26 cellular contexts compared by ENCODE assay signal in genomic region chr10:117927871-117928270, GRCh38.
DNase-seq lines count a peak whose midpoint lies in the region; ATAC-seq, FAIRE-seq and TF ChIP-seq lines count a peak whose summit lies in the region.
"Had no signal": no experiment of that assay in that cellular context is flagged by ENCODE, and none has a peak within 500 bp of the region (broad histone marks: within the 10 kb centered on the region; RNA-seq: fewer than 3 reads in every experiment).

No MANE protein-coding gene starts in this region.

- H3K79me2 ChIP-seq in HepG2 (ENCODE audit: insufficient read depth, low read length) (no peaks in the 10 kb centered on the region), GM12878 (ENCODE audit: control insufficient read depth, insufficient read depth, low read length) (no peaks in the 10 kb centered on the region), H1 (ENCODE audit: control insufficient read depth in 1 of 2, insufficient read depth in 2 of 2, low read length in 2 of 2) (no peaks in the 10 kb centered on the region; a peak in 1 of 4 replicates)

- H3K4ac ChIP-seq in H1 (replicated peaks; ENCODE audit: insufficient read length, low read depth, low read length), result no peak overlapping the region

- no peak overlapping the region for H3K14ac ChIP-seq in H1 (ENCODE audit: insufficient read length)

- H4K20me1 ChIP-seq in HepG2 (ENCODE audit: insufficient read depth, low read length), result no peaks in the 10 kb centered on the region
- H4K20me1 ChIP-seq in GM12878 (ENCODE audit: control insufficient read depth, insufficient read depth), result no peaks in the 10 kb centered on the region
- H4K20me1 ChIP-seq in H1 (replicated peaks in 1 of 2; ENCODE audit: control insufficient read depth in 1 of 2, insufficient read depth in 2 of 2, low read length in 2 of 2), result no peaks in the 10 kb centered on the region
- H4K20me1 ChIP-seq: BLaER1 had no signal

- H2BK15ac ChIP-seq in H1 (ENCODE audit: low read length), result no peak overlapping the region

- no peak overlapping the region for H4K5ac ChIP-seq in H1 (ENCODE audit: insufficient read length, low read depth, low read length)

- H3K36me3 ChIP-seq in HepG2 (replicated peaks in 1 of 2; ENCODE audit: control insufficient read depth in 1 of 2, insufficient read depth in 2 of 2, low read length in 2 of 2), result no peaks in the 10 kb centered on the region
- no peaks in the 10 kb centered on the region for H3K36me3 ChIP-seq in right lobe of liver
- no peaks in the 10 kb centered on the region for H3K36me3 ChIP-seq in GM12878 (ENCODE audit: control insufficient read depth in 2 of 2, insufficient read depth in 2 of 2, low read length in 1 of 2)
- no peaks in the 10 kb centered on the region for H3K36me3 ChIP-seq in H1 (ENCODE audit: control insufficient read depth in 2 of 4, insufficient read depth in 4 of 4, low read length in 3 of 4)
- H3K36me3 ChIP-seq: BE2C, BLaER1 had no signal

- no peak overlapping the region for H2BK20ac ChIP-seq in H1 (ENCODE audit: low read length)

- no peak overlapping the region for H3K27ac ChIP-seq in HepG2 (ENCODE audit: extremely low read length, insufficient read depth, low read length)
- H3K27ac ChIP-seq in right lobe of liver, result no peak overlapping the region
- H3K27ac ChIP-seq in GM12878 (ENCODE audit: control insufficient read depth, insufficient read depth), result no peak overlapping the region
- H3K27ac ChIP-seq in H1 (ENCODE audit: low read depth, low read length), result no peak overlapping the region
- no peak overlapping the region for H3K27ac ChIP-seq in dorsolateral prefrontal cortex
- H3K27ac ChIP-seq: 22Rv1, BLaER1 had no signal

- POLR2A ChIA-PET in HepG2 (lab: Yijun Ruan, JAX) (no interaction called here), GM12878 (lab: Charles Lee) (interaction anchor here (0.5 kb wide), 1 partner anchor 154 kb away, joined by 4 read pairs; no protein-coding TSS in a partner anchor), H1 (lab: Charles Lee; ENCODE audit: partially characterized antibody) (no interaction called here)

- TF ChIP-seq RAD21 in HepG2 (CRISPR knock-in tag; IDR thresholded peaks at IDR 0.05), result no peak
- no peak for TF ChIP-seq RAD21 in Ishikawa (IDR thresholded peaks at IDR 0.05; ENCODE audit: low read depth)
- no peak for TF ChIP-seq RAD21 in GM12878 (IDR thresholded peaks at IDR 0.05; ENCODE audit: insufficient read depth, low read depth, low read length)
- TF ChIP-seq RAD21 in H1 (IDR thresholded peaks at IDR 0.05 in 1 of 2, conservative IDR thresholded peaks at IDR 0.05 in 1 of 2; ENCODE audit: low read depth in 2 of 2, low read length in 2 of 2), result no peak

- CTCF ChIA-PET in HepG2 (lab: Yijun Ruan, JAX; ENCODE audit: low intra/inter-chr PET ratio, low total read pairs), result no interaction called here
- CTCF ChIA-PET in GM12878 (lab: Yijun Ruan, JAX), result no interaction called here
- CTCF ChIA-PET in H1 (lab: Charles Lee; ENCODE audit: partially characterized antibody), result no interaction called here

- H3K4me2 ChIP-seq in HepG2 (ENCODE audit: low read depth, low read length) (no peak overlapping the region), GM12878 (ENCODE audit: control insufficient read depth, insufficient read depth) (no peak overlapping the region), H1 (ENCODE audit: insufficient read depth in 1 of 2, low read depth in 2 of 2, low read length in 2 of 2) (no peak overlapping the region)
- H3K4me2 ChIP-seq: BLaER1 had no signal

- no peak overlapping the region for H4K8ac ChIP-seq in H1 (ENCODE audit: extremely low read depth, insufficient read depth, low read length)

- no peak overlapping the region for H3K56ac ChIP-seq in H1 (replicated peaks; ENCODE audit: insufficient read length, low read depth, low read length)

- intact Hi-C loops in HepG2 (cut with micrococcal nuclease; ENCODE audit: unreplicated experiment) (loop anchor here (2.0 kb wide), 1 partner anchor 179 kb away; no protein-coding TSS in a partner anchor), right lobe of liver (cut with DNase I) (no loop called here), GM12878 (cut with micrococcal nuclease; ENCODE audit: unreplicated experiment) (no loop called here), dorsolateral prefrontal cortex (cut with DNase I) (no loop called here)

- H3K4me3 ChIP-seq in HepG2 (replicated peaks in 1 of 3; ENCODE audit: insufficient read depth in 1 of 3, low read depth in 2 of 3, low read length in 3 of 3) (no peak overlapping the region), right lobe of liver (no peak overlapping the region), GM12878 (no peak overlapping the region), H1 (ENCODE audit: extremely low read depth in 1 of 4, insufficient read depth in 2 of 4, low read depth in 3 of 4, low read length in 4 of 4) (no peak overlapping the region), dorsolateral prefrontal cortex (no peak overlapping the region)
- H3K4me3 ChIP-seq: BLaER1 had no signal

- BruUV-seq in HepG2 (replicated peaks; lab: Mats Ljungman, UMichigan) (no TSS peak), GM12878 (replicated peaks; lab: Mats Ljungman, UMichigan) (no TSS peak)

- 15% methylated on average over 4 of the region's 4 CpGs for WGBS in HepG2 (ENCODE audit: low lambda C conversion rate)
- WGBS in right lobe of liver (ENCODE audit: insufficient coverage, low coverage, low lambda C conversion rate, missing lambda C conversion rate), result 61% methylated on average over 3 of the region's 4 CpGs
- WGBS in GM12878 (ENCODE audit: insufficient coverage, insufficient replicate concordance, low lambda C conversion rate, missing lambda C conversion rate), result 31% methylated on average over 4 of the region's 4 CpGs
- 83% methylated on average over 4 of the region's 4 CpGs; no CpG with 5 or more reads in 1 of the 2 experiments for WGBS in H1 (ENCODE audit: extremely low coverage in 1 of 2, insufficient coverage in 1 of 2, insufficient read length in 1 of 2, insufficient replicate concordance in 2 of 2, low coverage in 1 of 2, low lambda C conversion rate in 2 of 2, missing lambda C conversion rate in 1 of 2), 2 experiments

- H3K23me2 ChIP-seq in H1 (ENCODE audit: low read depth, low read length), result peaks cover 2% of the 10 kb centered on the region; the same call in 1 of the 2 replicates

- DNase-seq in HepG2 (ENCODE audit: low spot score), result no peak
- no peak for DNase-seq in right lobe of liver
- no peak for DNase-seq in GM12878 (ENCODE audit: low read depth, low spot score)
- DNase-seq in H1 (ENCODE audit: low read depth in 1 of 2, low spot score in 2 of 2), result no peak
- no peak for DNase-seq in A172 (ENCODE audit: low spot score)
- DNase-seq in stimulated activated CD4-positive, alpha-beta T cell treated with anti-CD3 and anti-CD28 coated beads, Interleukin-12 subunit alpha, Interleukin-12 subunit beta, amount 100 ng/mL, for 4 hours, result no peak
- DNase-seq in dorsolateral prefrontal cortex, result no peak
- DNase-seq: BE2C; C1 segment of cervical spinal cord; CD4-positive, alpha-beta memory T cell; CD4-positive, CD25-positive, alpha-beta regulatory T cell; CD8-positive, alpha-beta memory T cell; COR-L47; DMS 273 treated with DMSO at 0.1 percent for 48 hours; DMS153; DMS53; DMS79; DND-41; EL; GDM1 had no signal

- H4K91ac ChIP-seq in H1 (replicated peaks; ENCODE audit: insufficient read length, low read length), result no peak overlapping the region

- H2BK120ac ChIP-seq in H1 (replicated peaks; ENCODE audit: low read depth, low read length), result no peak overlapping the region

- FAIRE-seq in HepG2 (lab: Jason Lieb, UNC) (no peak), GM12878 (lab: Jason Lieb, UNC) (no peak), H1 (lab: Jason Lieb, UNC) (no peak)
- FAIRE-seq: A204.1, GM12891, GM19239 had no signal

- SMC1A ChIA-PET in GM12878 (lab: Charles Lee; ENCODE audit: uncharacterized antibody, unreplicated experiment), result interaction anchor here (0.7 kb wide), 1 partner anchor 1271 kb away, joined by 3 read pairs; no protein-coding TSS in a partner anchor

- H3K9me3 ChIP-seq in HepG2 (ENCODE audit: low read length) (no peaks in the 10 kb centered on the region), right lobe of liver (no peaks in the 10 kb centered on the region), GM12878 (replicated peaks; ENCODE audit: control insufficient read depth, insufficient read depth, low read length) (no peaks in the 10 kb centered on the region), H1 (ENCODE audit: insufficient read depth in 2 of 2, low read depth in 1 of 2, low read length in 1 of 2) (peaks cover 2 to 5% of the 10 kb centered on the region in 2 experiments; a peak in 1 of 4 replicates)
- H3K9me3 ChIP-seq: BE2C, BLaER1 had no signal

- RAD21 ChIA-PET in GM12878 (lab: Charles Lee; ENCODE audit: unreplicated experiment), result no interaction called here

- TF ChIP-seq POLR2A in HepG2 (IDR thresholded peaks at IDR 0.05; ENCODE audit: insufficient read depth in 1 of 2, low read depth in 2 of 2, low read length in 2 of 2) (no peak), right lobe of liver (IDR thresholded peaks at IDR 0.05) (no peak), GM12878 (IDR thresholded peaks at IDR 0.05; ENCODE audit: low read depth, low read length) (no peak), H1 (IDR thresholded peaks at IDR 0.05; ENCODE audit: control extremely low read depth in 1 of 2, low read depth in 2 of 2, low read length in 2 of 2) (no peak)

- H3K79me1 ChIP-seq in H1 (ENCODE audit: low read depth, low read length), result no peaks in the 10 kb centered on the region

- no peak for TF ChIP-seq CTCF in HepG2 (CRISPR knock-in tag; IDR thresholded peaks at IDR 0.05)
- TF ChIP-seq CTCF in right lobe of liver (IDR thresholded peaks at IDR 0.05), result no peak
- TF ChIP-seq CTCF in GM12878 (IDR thresholded peaks at IDR 0.05 in 2 of 3, conservative IDR thresholded peaks at IDR 0.05 in 1 of 3; ENCODE audit: control insufficient read depth in 2 of 3, extremely low read depth in 1 of 3, insufficient read depth in 1 of 3, low read depth in 3 of 3, low read length in 3 of 3), result no peak
- TF ChIP-seq CTCF in H1 (IDR thresholded peaks at IDR 0.05; ENCODE audit: control extremely low read depth in 1 of 3, insufficient read depth in 1 of 3, low read depth in 1 of 3, low read length in 3 of 3), result no peak
- TF ChIP-seq CTCF in dorsolateral prefrontal cortex (IDR thresholded peaks at IDR 0.05 in 54 of 56, conservative IDR thresholded peaks at IDR 0.05 in 2 of 56; ENCODE audit: low read depth in 1 of 56, partially characterized antibody in 56 of 56), result no peak

- H3K4me1 ChIP-seq in HepG2 (ENCODE audit: insufficient read depth, low read length), result no peaks in the 10 kb centered on the region
- H3K4me1 ChIP-seq in right lobe of liver, result no peaks in the 10 kb centered on the region
- no peaks in the 10 kb centered on the region for H3K4me1 ChIP-seq in GM12878 (ENCODE audit: control insufficient read depth, insufficient read depth, low read length)
- peaks cover 2 to 7% (median 4%) of the 10 kb centered on the region in 4 experiments; a peak in 4 of 7 replicates for H3K4me1 ChIP-seq in H1 (replicated peaks in 1 of 4; ENCODE audit: control insufficient read depth in 3 of 4, insufficient read depth in 4 of 4, low read length in 3 of 4)
- H3K4me1 ChIP-seq: BE2C had no signal

- H2BK12ac ChIP-seq in H1 (ENCODE audit: low read depth, low read length), result no peak overlapping the region

- no peak for ATAC-seq in HepG2
- no peak for ATAC-seq in right lobe of liver
- ATAC-seq in GM12878, result no peak

- H2BK5ac ChIP-seq in H1 (ENCODE audit: low read depth, low read length), result no peak overlapping the region

- H3K18ac ChIP-seq in H1 (ENCODE audit: extremely low read depth, low read length), result no peak overlapping the region

- in situ Hi-C loops in HepG2 (cut with HindIII; ENCODE audit: extremely low pct_ligation_motif_present, low pct_unique_long_range_greater_than_20kb), result no loop called here
- in situ Hi-C loops in GM12878 (cut with MboI), result no loop called here

- H3K27me3 ChIP-seq in HepG2 (ENCODE audit: control insufficient read depth in 1 of 2, insufficient read depth in 2 of 2, low read length in 2 of 2) (no peaks in the 10 kb centered on the region; a peak in 1 of 5 replicates), right lobe of liver (no peaks in the 10 kb centered on the region), GM12878 (replicated peaks in 1 of 2; ENCODE audit: control insufficient read depth in 2 of 2, insufficient read depth in 2 of 2, low read length in 1 of 2) (no peaks in the 10 kb centered on the region), H1 (replicated peaks in 1 of 4; ENCODE audit: control insufficient read depth in 3 of 4, extremely low read depth in 1 of 4, insufficient read depth in 3 of 4, low read length in 3 of 4) (no peaks in the 10 kb centered on the region), dorsolateral prefrontal cortex (peaks cover 0 to 8% (median 0%) of the 10 kb centered on the region in 45 donors)
- H3K27me3 ChIP-seq: BE2C, BLaER1 had no signal

- no peak for TF ChIP-seq EP300 in HepG2 (IDR thresholded peaks at IDR 0.05; ENCODE audit: low read depth in 2 of 2, low read length in 2 of 2)
- no peak for TF ChIP-seq EP300 in HepG2 (CRISPR knock-in tag; IDR thresholded peaks at IDR 0.05; ENCODE audit: borderline replicate concordance)
- no peak for TF ChIP-seq EP300 in Ishikawa (IDR thresholded peaks at IDR 0.05; ENCODE audit: borderline replicate concordance)
- no peak for TF ChIP-seq EP300 in GM12878 (IDR thresholded peaks at IDR 0.05; ENCODE audit: borderline replicate concordance in 1 of 2, control insufficient read depth in 1 of 2, low read depth in 2 of 2, low read length in 2 of 2)
- no peak for TF ChIP-seq EP300 in H1 (IDR thresholded peaks at IDR 0.05; ENCODE audit: borderline replicate concordance in 1 of 2, low read depth in 2 of 2, low read length in 2 of 2)

- H2AFZ ChIP-seq in HepG2 (ENCODE audit: low read length) (no peak overlapping the region), GM12878 (ENCODE audit: control insufficient read depth, low read depth, low read length) (no peak overlapping the region), H1 (ENCODE audit: low read length) (peak overlapping the region; percentile 35; the same call in 1 of the 2 replicates)

- no peak overlapping the region for H2AK5ac ChIP-seq in H1 (ENCODE audit: low read depth, low read length)

- no peak overlapping the region for H3K9ac ChIP-seq in HepG2 (ENCODE audit: insufficient read depth, low read depth, low read length)
- no peak overlapping the region for H3K9ac ChIP-seq in GM12878 (ENCODE audit: control insufficient read depth, insufficient read depth, low read length)
- no peak overlapping the region for H3K9ac ChIP-seq in H1 (replicated peaks in 1 of 4; ENCODE audit: extremely low read depth in 1 of 4, low read depth in 3 of 4, low read length in 3 of 4)
- H3K9ac ChIP-seq: BLaER1 had no signal

- no peak overlapping the region for H3K23ac ChIP-seq in H1 (ENCODE audit: insufficient read length)

Comparison
In these comparisons a context has a peak if more than half of its experiments do, and no peak if none do; other contexts are left out.
1. Of the 75 proteins assayed by ChIP-seq in both HepG2 and GM12878: peak only in HepG2: none; only in GM12878: none; in both: RAD51; in neither: 73; mixed calls (peak in some experiments, not most) for 1.